11 cellular contexts compared by ENCODE assay signal in genomic region chr12:29726321-29726692, GRCh38. TPM values are rescaled to one million over a fixed set of nuclear protein-coding genes. Genes with fewer than 3 reads are reported as not detected.
DNase-seq lines count a peak whose midpoint lies in the region; ATAC-seq and TF ChIP-seq lines count a peak whose summit lies in the region.
"Had no signal": no experiment of that assay in that cellular context is flagged by ENCODE, and none has a peak within 500 bp of the region (broad histone marks: within the 10 kb centered on the region; RNA-seq: fewer than 3 reads in every experiment).

No MANE protein-coding gene starts in this region.

- no peak overlapping the region for H3K27ac Mint-ChIP-seq in progenitor cell of endocrine pancreas
- H3K27ac Mint-ChIP-seq: activated T-cell treated with anti-CD3 and anti-CD28 coated beads, Interleukin-2, amount 50 U/mL, for 72 hours; CD4-positive, alpha-beta memory T cell had no signal

- 6% methylated on average over 3 of the region's 3 CpGs for WGBS in prostate gland

- H3K4me3 ChIP-seq in fibroblast of the aortic adventitia (ENCODE audit: low read depth, low read length) (no peak overlapping the region), prostate gland (no peak overlapping the region), MG63 (no peak overlapping the region)

- H3K9me3 ChIP-seq in prostate gland (no peaks in the 10 kb centered on the region), MG63 (no peaks in the 10 kb centered on the region)

- TF ChIP-seq POLR2A in prostate gland (IDR thresholded peaks at IDR 0.05): no peak

- no peaks in the 10 kb centered on the region for H3K9me3 Mint-ChIP-seq in progenitor cell of endocrine pancreas (ENCODE audit: low read depth)
- H3K9me3 Mint-ChIP-seq: activated T-cell treated with anti-CD3 and anti-CD28 coated beads, Interleukin-2, amount 50 U/mL, for 72 hours; CD4-positive, alpha-beta memory T cell had no signal

- no peaks in the 10 kb centered on the region for H3K27me3 Mint-ChIP-seq in progenitor cell of endocrine pancreas
- H3K27me3 Mint-ChIP-seq: CD4-positive, alpha-beta memory T cell had no signal

- intact Hi-C loops in prostate gland (cut with DNase I): no loop called here

- H3K36me3 Mint-ChIP-seq in progenitor cell of endocrine pancreas (ENCODE audit: insufficient read depth): peaks cover 4% of the 10 kb centered on the region
- H3K36me3 Mint-ChIP-seq: CD4-positive, alpha-beta memory T cell had no signal

- no peak for TF ChIP-seq CTCF in fibroblast of the aortic adventitia (IDR thresholded peaks at IDR 0.05; ENCODE audit: insufficient read depth, low read length)
- no peak for TF ChIP-seq CTCF in prostate gland (IDR thresholded peaks at IDR 0.05)
- no peak for TF ChIP-seq CTCF in progenitor cell of endocrine pancreas (IDR thresholded peaks at IDR 0.05; ENCODE audit: unreplicated experiment)

- H3K4me3 Mint-ChIP-seq in progenitor cell of endocrine pancreas (ENCODE audit: low read depth): no peak overlapping the region
- H3K4me3 Mint-ChIP-seq: activated T-cell treated with anti-CD3 and anti-CD28 coated beads, Interleukin-2, amount 50 U/mL, for 72 hours; CD4-positive, alpha-beta memory T cell had no signal

- H3K36me3 ChIP-seq in prostate gland: no peaks in the 10 kb centered on the region
- no peaks in the 10 kb centered on the region for H3K36me3 ChIP-seq in MG63

- H3K27me3 ChIP-seq in prostate gland (replicated peaks; ENCODE audit: insufficient read depth) (no peaks in the 10 kb centered on the region), MG63 (no peaks in the 10 kb centered on the region)

- no peak for ATAC-seq in GM21367 (IDR thresholded peaks at IDR 0.05; ENCODE audit: unreplicated experiment)
- ATAC-seq: activated T-cell treated with anti-CD3 and anti-CD28 coated beads, Interleukin-2, amount 50 U/mL, for 72 hours had no signal

- peak; percentile 39 for DNase-seq in DMS 273 treated with DMSO at 0.1 percent for 48 hours (lab: John Stamatoyannopoulos, UW)
- DNase-seq in NCI-H69 (lab: John Stamatoyannopoulos, UW): peak; percentile 46
- DNase-seq in fibroblast of the aortic adventitia (ENCODE audit: low read depth): peak; percentile 30
- peak; percentile 48 for DNase-seq in prostate gland (ENCODE audit: low spot score)
- no peak for DNase-seq in MG63
- no peak for DNase-seq in SIG-M5 (lab: John Stamatoyannopoulos, UW)
- no peak for DNase-seq in progenitor cell of endocrine pancreas (ENCODE audit: low spot score, unreplicated experiment)
- DNase-seq: activated T-cell treated with anti-CD3 and anti-CD28 coated beads, Interleukin-2, amount 50 U/mL, for 72 hours; CD4-positive, alpha-beta memory T cell; effector CD8-positive, alpha-beta T cell had no signal

- H3K4me1 Mint-ChIP-seq in progenitor cell of endocrine pancreas (ENCODE audit: low read depth): no peaks in the 10 kb centered on the region
- H3K4me1 Mint-ChIP-seq: CD4-positive, alpha-beta memory T cell had no signal

- no peaks in the 10 kb centered on the region for H3K4me1 ChIP-seq in prostate gland (replicated peaks)

- H3K27ac ChIP-seq in prostate gland: peak overlapping the region in 1 of 2 donors; percentile 18

RNA-seq across cellular contexts. Expression of gene TMTC1, which starts 57.4 kb away (rescaled TPM):
- total RNA-seq in fibroblast of the aortic adventitia (ENCODE audit: low replicate concordance) (12.8 and 54.9 TPM in 2 replicates), prostate gland (10 to 100 TPM; 12.9 to 25.2 TPM), progenitor cell of endocrine pancreas (18.1 and 19.2 TPM in 2 replicates)
- 9.5 and 10.2 TPM in 2 replicates for total RNA-seq in MG63 (2014; rRNA removed; shearing (Covaris generic); ENCODE audit: low replicate concordance)
- total RNA-seq: CD4-positive, alpha-beta memory T cell had no signal

Comparison
In these comparisons a context has a peak if more than half of its experiments do, and no peak if none do; other contexts are left out.
1. DNase-seq: peak in DMS 273 treated with DMSO at 0.1 percent for 48 hours (single experiment), NCI-H69 (single experiment), fibroblast of the aortic adventitia (single experiment) and prostate gland (single experiment); none in MG63 (single experiment), SIG-M5 (single experiment) and progenitor cell of endocrine pancreas (single experiment).